In the genomic region with DNA sequence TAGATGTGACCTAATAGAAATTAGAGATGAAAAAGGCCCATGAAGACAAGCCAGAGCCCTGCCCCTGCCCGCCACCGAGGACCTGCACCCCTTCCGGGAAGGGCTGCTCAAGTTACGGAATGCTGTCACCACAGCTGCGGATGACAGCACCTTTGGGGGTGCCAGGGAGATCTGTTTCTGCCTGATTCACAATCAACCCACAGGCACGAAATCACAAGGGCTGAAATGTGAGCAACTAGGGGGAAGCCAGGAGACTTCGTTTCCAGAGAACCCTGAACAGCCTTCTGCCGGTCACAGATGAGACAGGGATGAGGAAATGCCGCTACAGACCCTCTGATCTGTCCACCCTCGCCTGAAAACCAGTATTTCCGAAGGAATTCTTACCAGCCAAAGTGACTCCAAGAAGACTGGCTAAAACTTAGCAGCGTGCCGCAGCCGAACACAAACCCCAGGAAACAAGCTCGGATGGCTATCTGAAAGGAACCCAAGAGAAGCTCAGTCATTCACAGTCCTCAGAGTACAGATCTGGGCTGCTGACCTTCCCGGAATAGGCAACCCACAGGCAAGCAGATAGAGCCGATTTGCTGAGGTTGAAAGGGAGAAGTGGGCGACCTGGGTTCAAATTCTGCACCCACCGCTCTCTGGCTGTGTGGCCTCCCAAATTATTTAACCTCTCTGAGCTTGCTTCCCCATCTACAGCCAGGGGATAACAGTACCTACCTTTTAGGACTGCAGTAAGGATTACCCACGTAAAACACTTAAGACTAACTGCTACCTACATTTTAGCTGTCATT, we compare ENCODE assay signal across 1 cellular context.
A peak's percentile ranks its signal among the peaks of the same experiment; 100 is the strongest.
TF ChIP-seq lines count a peak whose summit lies in the region.

No MANE protein-coding gene starts in this region.

TF ChIP-seq in K562, 482 proteins besides CTCF, POLR2A, EP300 and RAD21 (continued from another document and continues in another):
- TF ChIP-seq, protein P1, sequence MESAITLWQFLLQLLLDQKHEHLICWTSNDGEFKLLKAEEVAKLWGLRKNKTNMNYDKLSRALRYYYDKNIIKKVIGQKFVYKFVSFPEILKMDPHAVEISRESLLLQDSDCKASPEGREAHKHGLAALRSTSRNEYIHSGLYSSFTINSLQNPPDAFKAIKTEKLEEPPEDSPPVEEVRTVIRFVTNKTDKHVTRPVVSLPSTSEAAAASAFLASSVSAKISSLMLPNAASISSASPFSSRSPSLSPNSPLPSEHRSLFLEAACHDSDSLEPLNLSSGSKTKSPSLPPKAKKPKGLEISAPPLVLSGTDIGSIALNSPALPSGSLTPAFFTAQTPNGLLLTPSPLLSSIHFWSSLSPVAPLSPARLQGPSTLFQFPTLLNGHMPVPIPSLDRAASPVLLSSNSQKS (CRISPR knock-in tag; IDR thresholded peaks at IDR 0.05) = no peak
- TF ChIP-seq SRSF1 (IDR thresholded peaks at IDR 0.05; ENCODE audit: low read depth, low read length) = no peak
- no peak for TF ChIP-seq JUND (IDR thresholded peaks at IDR 0.05; ENCODE audit: borderline replicate concordance, low read depth, low read length)
- no peak for TF ChIP-seq JUND (tag; IDR thresholded peaks at IDR 0.05; ENCODE audit: borderline replicate concordance, low read depth, low read length)
- TF ChIP-seq ZNF175 (CRISPR knock-in tag; IDR thresholded peaks at IDR 0.05; ENCODE audit: low read depth) = no peak
- no peak for TF ChIP-seq ZKSCAN3 (CRISPR knock-in tag; IDR thresholded peaks at IDR 0.05)
- no peak for TF ChIP-seq MAFK (IDR thresholded peaks at IDR 0.05; ENCODE audit: low read length)
- TF ChIP-seq HDGF (IDR thresholded peaks at IDR 0.05) = no peak
- peak in 1 of 2 experiments; percentile 26; a peak in 1 of 4 replicates for TF ChIP-seq HDAC1 (IDR thresholded peaks at IDR 0.05)
- TF ChIP-seq CBFA2T2 (conservative IDR thresholded peaks at IDR 0.05) = no peak
- TF ChIP-seq TRIM28 (IDR thresholded peaks at IDR 0.05) = no peak
- no peak for TF ChIP-seq ZNF311 (CRISPR knock-in tag; IDR thresholded peaks at IDR 0.05)
- TF ChIP-seq PHF8 (IDR thresholded peaks at IDR 0.05; ENCODE audit: borderline replicate concordance, low read length) = no peak
- no peak for TF ChIP-seq CHD4 (IDR thresholded peaks at IDR 0.05; ENCODE audit: insufficient read depth, insufficient replicate concordance, low read depth, low read length, poor library complexity, severe bottlenecking)
- TF ChIP-seq TAF7 (tag; IDR thresholded peaks at IDR 0.05) = no peak
- no peak for TF ChIP-seq ID3 (CRISPR knock-in tag; IDR thresholded peaks at IDR 0.05)
- TF ChIP-seq ID3 (tag; IDR thresholded peaks at IDR 0.05) = no peak
- no peak for TF ChIP-seq POLR2AphosphoS2 (IDR thresholded peaks at IDR 0.05; ENCODE audit: low read length)
- TF ChIP-seq TOE1 (IDR thresholded peaks at IDR 0.05; ENCODE audit: borderline replicate concordance) = no peak
- 0 out of 2 replicates have a peak, but pooled peaks have one; percentile 48 for TF ChIP-seq TOE1 (CRISPR knock-in tag; IDR thresholded peaks at IDR 0.05; ENCODE audit: borderline replicate concordance, low read depth)
- TF ChIP-seq ZFP36 (IDR thresholded peaks at IDR 0.05; ENCODE audit: low read depth, low read length, partially characterized antibody) = peak; percentile 87
- 0 out of 6 replicates have a peak, but pooled peaks of 1 of the 3 experiments have one; percentile 26 for TF ChIP-seq ZBTB11 (CRISPR knock-in tag; IDR thresholded peaks at IDR 0.05)
- TF ChIP-seq CAMTA2 (CRISPR knock-in tag; conservative IDR thresholded peaks at IDR 0.05) = no peak
- peak; percentile 91 for TF ChIP-seq RBM25 (IDR thresholded peaks at IDR 0.05; ENCODE audit: low read depth, low read length, severe bottlenecking)
- no peak for TF ChIP-seq DDX20 (tag; IDR thresholded peaks at IDR 0.05; ENCODE audit: low read depth)
- TF ChIP-seq BRD4 (IDR thresholded peaks at IDR 0.05) = no peak
- TF ChIP-seq COPS2 (conservative IDR thresholded peaks at IDR 0.05) = no peak
- TF ChIP-seq ESRRA (IDR thresholded peaks at IDR 0.05; ENCODE audit: borderline replicate concordance, low read depth) = 0 out of 2 replicates have a peak, but pooled peaks have one; percentile 16
- no peak for TF ChIP-seq SIRT6 (IDR thresholded peaks at IDR 0.05; ENCODE audit: low read depth, low read length)
- TF ChIP-seq CBX3 (IDR thresholded peaks at IDR 0.05; ENCODE audit: borderline replicate concordance in 1 of 2, low read length in 2 of 2) = 0 out of 3 replicates have a peak, but pooled peaks of 1 of the 2 experiments have one; percentile 47
- TF ChIP-seq, protein P2, sequence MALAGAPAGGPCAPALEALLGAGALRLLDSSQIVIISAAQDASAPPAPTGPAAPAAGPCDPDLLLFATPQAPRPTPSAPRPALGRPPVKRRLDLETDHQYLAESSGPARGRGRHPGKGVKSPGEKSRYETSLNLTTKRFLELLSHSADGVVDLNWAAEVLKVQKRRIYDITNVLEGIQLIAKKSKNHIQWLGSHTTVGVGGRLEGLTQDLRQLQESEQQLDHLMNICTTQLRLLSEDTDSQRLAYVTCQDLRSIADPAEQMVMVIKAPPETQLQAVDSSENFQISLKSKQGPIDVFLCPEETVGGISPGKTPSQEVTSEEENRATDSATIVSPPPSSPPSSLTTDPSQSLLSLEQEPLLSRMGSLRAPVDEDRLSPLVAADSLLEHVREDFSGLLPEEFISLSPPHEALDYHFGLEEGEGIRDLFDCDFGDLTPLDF (CRISPR knock-in tag; IDR thresholded peaks at IDR 0.05) = no peak
- TF ChIP-seq, protein P3, sequence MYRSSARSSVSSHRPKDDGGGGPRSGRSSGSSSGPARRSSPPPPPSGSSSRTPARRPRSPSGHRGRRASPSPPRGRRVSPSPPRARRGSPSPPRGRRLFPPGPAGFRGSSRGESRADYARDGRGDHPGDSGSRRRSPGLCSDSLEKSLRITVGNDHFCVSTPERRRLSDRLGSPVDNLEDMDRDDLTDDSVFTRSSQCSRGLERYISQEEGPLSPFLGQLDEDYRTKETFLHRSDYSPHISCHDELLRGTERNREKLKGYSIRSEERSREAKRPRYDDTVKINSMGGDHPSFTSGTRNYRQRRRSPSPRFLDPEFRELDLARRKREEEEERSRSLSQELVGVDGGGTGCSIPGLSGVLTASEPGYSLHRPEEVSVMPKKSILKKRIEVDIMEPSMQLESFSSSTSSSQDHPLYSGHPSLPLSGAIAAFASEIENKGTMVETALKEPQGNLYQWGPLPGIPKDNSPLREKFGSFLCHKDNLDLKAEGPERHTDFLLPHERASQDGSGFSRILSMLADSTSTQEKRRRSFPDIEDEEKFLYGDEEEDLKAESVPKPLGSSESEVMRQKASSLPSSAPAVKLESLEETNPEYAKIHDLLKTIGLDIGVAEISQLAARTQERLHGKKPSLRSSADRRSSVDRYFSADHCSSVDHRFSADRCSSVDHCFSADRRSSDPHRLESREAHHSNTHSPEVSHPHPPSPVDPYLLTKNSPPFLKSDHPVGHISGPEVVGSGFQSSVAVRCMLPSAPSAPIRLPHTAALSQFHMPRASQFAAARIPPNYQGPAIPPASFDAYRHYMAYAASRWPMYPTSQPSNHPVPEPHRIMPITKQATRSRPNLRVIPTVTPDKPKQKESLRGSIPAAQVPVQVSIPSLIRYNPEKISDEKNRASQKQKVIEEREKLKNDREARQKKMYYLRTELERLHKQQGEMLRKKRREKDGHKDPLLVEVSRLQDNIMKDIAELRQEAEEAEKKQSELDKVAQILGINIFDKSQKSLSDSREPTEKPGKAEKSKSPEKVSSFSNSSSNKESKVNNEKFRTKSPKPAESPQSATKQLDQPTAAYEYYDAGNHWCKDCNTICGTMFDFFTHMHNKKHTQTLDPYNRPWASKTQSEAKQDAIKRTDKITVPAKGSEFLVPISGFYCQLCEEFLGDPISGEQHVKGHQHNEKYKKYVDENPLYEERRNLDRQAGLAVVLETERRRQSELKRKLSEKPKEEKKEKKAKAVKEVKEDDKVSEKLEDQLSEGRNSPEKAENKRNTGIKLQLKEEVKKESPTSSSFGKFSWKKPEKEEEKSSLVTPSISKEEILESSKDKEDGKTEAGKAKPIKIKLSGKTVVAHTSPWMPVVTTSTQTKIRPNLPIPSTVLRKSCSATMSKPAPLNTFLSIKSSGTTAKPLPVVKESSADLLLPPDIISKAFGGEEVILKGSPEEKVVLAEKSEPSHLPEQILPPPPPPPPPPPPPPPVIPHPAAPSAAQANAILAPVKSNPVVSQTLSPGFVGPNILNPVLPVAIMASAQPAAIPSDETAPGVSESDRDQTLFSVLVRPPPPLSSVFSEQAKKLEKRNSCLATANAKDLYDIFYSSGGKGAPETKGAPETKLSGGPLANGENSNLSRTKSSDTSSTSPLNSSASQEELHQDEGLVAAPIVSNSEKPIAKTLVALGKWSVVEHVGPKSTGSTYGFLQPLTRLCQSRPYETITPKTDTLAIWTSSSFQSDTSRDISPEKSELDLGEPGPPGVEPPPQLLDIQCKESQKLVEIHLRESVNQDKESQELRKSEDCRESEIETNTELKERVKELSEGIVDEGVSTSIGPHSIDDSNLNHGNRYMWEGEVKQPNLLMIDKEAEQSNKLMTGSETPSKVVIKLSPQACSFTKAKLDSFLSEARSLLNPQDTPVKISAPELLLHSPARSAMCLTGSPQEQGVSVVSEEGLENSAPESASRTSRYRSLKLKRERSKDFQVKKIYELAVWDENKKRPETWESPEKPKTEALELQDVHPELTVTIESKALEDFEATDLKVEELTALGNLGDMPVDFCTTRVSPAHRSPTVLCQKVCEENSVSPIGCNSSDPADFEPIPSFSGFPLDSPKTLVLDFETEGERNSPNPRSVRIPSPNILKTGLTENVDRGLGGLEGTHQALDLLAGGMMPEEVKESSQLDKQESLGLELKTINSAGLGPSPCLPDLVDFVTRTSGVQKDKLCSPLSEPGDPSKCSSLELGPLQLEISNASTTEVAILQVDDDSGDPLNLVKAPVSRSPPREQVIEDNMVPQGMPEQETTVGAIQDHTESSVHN (IDR thresholded peaks at IDR 0.05; ENCODE audit: borderline replicate concordance in 1 of 2, low read depth in 1 of 2) = no peak
- no peak for TF ChIP-seq EGR1 (conservative IDR thresholded peaks at IDR 0.05)
- TF ChIP-seq, protein P4, sequence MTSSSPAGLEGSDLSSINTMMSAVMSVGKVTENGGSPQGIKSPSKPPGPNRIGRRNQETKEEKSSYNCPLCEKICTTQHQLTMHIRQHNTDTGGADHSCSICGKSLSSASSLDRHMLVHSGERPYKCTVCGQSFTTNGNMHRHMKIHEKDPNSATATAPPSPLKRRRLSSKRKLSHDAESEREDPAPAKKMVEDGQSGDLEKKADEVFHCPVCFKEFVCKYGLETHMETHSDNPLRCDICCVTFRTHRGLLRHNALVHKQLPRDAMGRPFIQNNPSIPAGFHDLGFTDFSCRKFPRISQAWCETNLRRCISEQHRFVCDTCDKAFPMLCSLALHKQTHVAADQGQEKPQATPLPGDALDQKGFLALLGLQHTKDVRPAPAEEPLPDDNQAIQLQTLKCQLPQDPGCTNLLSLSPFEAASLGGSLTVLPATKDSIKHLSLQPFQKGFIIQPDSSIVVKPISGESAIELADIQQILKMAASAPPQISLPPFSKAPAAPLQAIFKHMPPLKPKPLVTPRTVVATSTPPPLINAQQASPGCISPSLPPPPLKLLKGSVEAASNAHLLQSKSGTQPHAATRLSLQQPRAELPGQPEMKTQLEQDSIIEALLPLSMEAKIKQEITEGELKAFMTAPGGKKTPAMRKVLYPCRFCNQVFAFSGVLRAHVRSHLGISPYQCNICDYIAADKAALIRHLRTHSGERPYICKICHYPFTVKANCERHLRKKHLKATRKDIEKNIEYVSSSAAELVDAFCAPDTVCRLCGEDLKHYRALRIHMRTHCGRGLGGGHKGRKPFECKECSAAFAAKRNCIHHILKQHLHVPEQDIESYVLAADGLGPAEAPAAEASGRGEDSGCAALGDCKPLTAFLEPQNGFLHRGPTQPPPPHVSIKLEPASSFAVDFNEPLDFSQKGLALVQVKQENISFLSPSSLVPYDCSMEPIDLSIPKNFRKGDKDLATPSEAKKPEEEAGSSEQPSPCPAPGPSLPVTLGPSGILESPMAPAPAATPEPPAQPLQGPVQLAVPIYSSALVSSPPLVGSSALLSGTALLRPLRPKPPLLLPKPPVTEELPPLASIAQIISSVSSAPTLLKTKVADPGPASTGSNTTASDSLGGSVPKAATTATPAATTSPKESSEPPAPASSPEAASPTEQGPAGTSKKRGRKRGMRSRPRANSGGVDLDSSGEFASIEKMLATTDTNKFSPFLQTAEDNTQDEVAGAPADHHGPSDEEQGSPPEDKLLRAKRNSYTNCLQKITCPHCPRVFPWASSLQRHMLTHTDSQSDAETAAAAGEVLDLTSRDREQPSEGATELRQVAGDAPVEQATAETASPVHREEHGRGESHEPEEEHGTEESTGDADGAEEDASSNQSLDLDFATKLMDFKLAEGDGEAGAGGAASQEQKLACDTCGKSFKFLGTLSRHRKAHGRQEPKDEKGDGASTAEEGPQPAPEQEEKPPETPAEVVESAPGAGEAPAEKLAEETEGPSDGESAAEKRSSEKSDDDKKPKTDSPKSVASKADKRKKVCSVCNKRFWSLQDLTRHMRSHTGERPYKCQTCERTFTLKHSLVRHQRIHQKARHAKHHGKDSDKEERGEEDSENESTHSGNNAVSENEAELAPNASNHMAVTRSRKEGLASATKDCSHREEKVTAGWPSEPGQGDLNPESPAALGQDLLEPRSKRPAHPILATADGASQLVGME (CRISPR knock-in tag; IDR thresholded peaks at IDR 0.05) = no peak
- no peak for TF ChIP-seq ZNF12 (CRISPR knock-in tag; IDR thresholded peaks at IDR 0.05)
- no peak for TF ChIP-seq ARID2 (IDR thresholded peaks at IDR 0.05)
- peak; percentile 76 for TF ChIP-seq BRD9 (IDR thresholded peaks at IDR 0.05; ENCODE audit: low read depth, partially characterized antibody)
- peak in 1 of 2 experiments; percentile 67; a peak in 1 of 4 replicates for TF ChIP-seq RCOR1 (IDR thresholded peaks at IDR 0.05; ENCODE audit: borderline replicate concordance in 1 of 2, low read depth in 2 of 2, low read length in 2 of 2)
